Comparison of ENCODE assay signal across 8 cellular contexts in the genomic region with DNA sequence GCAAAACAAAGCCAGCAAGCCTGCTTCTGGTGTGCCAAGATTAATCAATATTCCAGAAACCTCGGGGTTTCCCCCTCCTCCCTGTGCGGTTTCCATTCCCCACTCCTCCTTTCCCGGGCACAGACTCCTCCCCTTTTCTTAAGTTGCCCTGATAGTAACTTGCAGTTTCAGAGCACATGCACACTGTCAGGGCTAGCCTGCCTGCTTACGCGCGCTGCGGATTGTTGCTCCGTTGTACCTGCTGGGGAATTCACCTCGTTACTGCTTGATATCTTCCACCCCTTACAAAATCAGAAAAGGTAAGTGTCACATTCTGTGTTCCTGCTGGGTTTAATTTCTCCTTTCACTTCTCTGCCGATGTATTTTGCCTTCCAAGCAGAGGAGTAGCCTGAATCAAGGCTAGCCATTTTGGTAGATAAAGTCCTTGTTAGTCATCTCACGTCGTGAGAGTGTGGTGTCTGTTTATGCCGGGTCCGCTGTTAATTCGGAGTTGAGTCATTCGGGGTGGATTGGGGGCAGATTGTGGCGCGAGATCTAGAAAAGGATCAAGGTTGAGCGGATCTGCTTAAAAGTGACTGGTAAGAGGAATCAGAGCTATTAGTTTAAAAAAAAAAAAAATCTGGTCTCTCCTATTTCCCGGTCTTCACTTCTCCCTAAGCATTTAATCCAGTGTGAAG. TPM values are rescaled to one million over a fixed set of nuclear protein-coding genes. Genes with fewer than 3 reads are reported as not detected.
A peak's percentile ranks its signal among the peaks of the same experiment; 100 is the strongest.
DNase-seq lines count a peak whose midpoint lies in the region; ATAC-seq and TF ChIP-seq lines count a peak whose summit lies in the region.

Gene SLC1A3 (plus strand): TSS at position 170 of the 677 bp plus-strand sequence. CDS start 1,818 bp downstream, outside the sequence.

- H3K27me3 Mint-ChIP-seq in chondrocyte (ENCODE audit: low read depth): peaks cover 2% of the 10 kb centered on the region

- peaks cover 39% of the 10 kb centered on the region for H3K4me1 Mint-ChIP-seq in chondrocyte (ENCODE audit: low read depth)

- peak within 1 kb of the TSS; percentile 78 for H3K27ac ChIP-seq in SJSA1

- peak; percentile 88 for ATAC-seq in GM19452 (IDR thresholded peaks at IDR 0.05; ENCODE audit: unreplicated experiment)
- peak; percentile 81 for ATAC-seq in HG03460 (IDR thresholded peaks at IDR 0.05; ENCODE audit: unreplicated experiment)

- H3K4me3 ChIP-seq in SJSA1: peak within 1 kb of the TSS; percentile 57

- peak within 1 kb of the TSS; percentile 78 for H3K27ac Mint-ChIP-seq in chondrocyte (ENCODE audit: unreplicated experiment)

- DNase-seq in DMS114 treated with DMSO at 0.1 percent for 48 hours (lab: John Stamatoyannopoulos, UW; ENCODE audit: unreplicated experiment) (peak; percentile 35), SJSA1 (ENCODE audit: low read depth in 1 of 2, low spot score in 2 of 2) (peak; percentile 75 to 88), chondrocyte (ENCODE audit: low spot score) (no peak), kidney tubule cell (ENCODE audit: low spot score) (peak; percentile 78), NCI-H2107 (lab: John Stamatoyannopoulos, UW) (no peak)
- peak; percentile 34 to 37 (median 34) for DNase-seq in stimulated activated CD4-positive, alpha-beta T cell treated with anti-CD3 and anti-CD28 coated beads, Interleukin-12 subunit alpha, Interleukin-12 subunit beta, amount 100 ng/mL, for 48 hours (ENCODE audit: low read depth in 2 of 3, low spot score in 1 of 3)

- peaks cover 30% of the 10 kb centered on the region for H3K36me3 ChIP-seq in SJSA1

- TF ChIP-seq CTCF in chondrocyte (IDR thresholded peaks at IDR 0.05): peak; percentile 9

- no peaks in the 10 kb centered on the region for H3K9me3 ChIP-seq in SJSA1 (replicated peaks)

- H3K27me3 ChIP-seq in SJSA1 (replicated peaks): no peaks in the 10 kb centered on the region

- no peaks in the 10 kb centered on the region for H3K36me3 Mint-ChIP-seq in chondrocyte (ENCODE audit: low read depth)

- no peaks in the 10 kb centered on the region for H3K9me3 Mint-ChIP-seq in chondrocyte (ENCODE audit: low read depth)

- H3K4me3 Mint-ChIP-seq in chondrocyte (ENCODE audit: unreplicated experiment): peak within 1 kb of the TSS; percentile 80

- peaks cover 24% of the 10 kb centered on the region for H3K4me1 ChIP-seq in SJSA1 (replicated peaks)

RNA-seq across cellular contexts. Expression of gene SLC1A3, which starts in this region (rescaled TPM):
- 37.0 and 62.0 TPM in 2 replicates for total RNA-seq in SJSA1 (2014; rRNA removed; shearing (Covaris generic))
- 1.3 to 5.1 TPM (median 1.8 TPM) in 3 replicates for total RNA-seq in chondrocyte

Comparison
In these comparisons a context has a peak if more than half of its experiments do, and no peak if none do; other contexts are left out.
1. DNase-seq: peak in DMS114 treated with DMSO at 0.1 percent for 48 hours (single experiment), SJSA1 (2 of 2), kidney tubule cell (single experiment) and stimulated activated CD4-positive, alpha-beta T cell treated with anti-CD3 and anti-CD28 coated beads, Interleukin-12 subunit alpha, Interleukin-12 subunit beta, amount 100 ng/mL, for 48 hours (3 of 3); none in chondrocyte (single experiment) and NCI-H2107 (single experiment).